Comparison of ENCODE assay signal across 1 cellular context in genomic region chr19:58096884-58097283, GRCh38.
TF ChIP-seq lines count a peak whose summit lies in the region.

No MANE protein-coding gene starts in this region.

TF ChIP-seq in IMR-90, 13 proteins besides CTCF, POLR2A, EP300 and RAD21:
- TF ChIP-seq SMC3 (IDR thresholded peaks at IDR 0.05; ENCODE audit: low read depth, low read length) (no peak), RFX5 (IDR thresholded peaks at IDR 0.05; ENCODE audit: low read depth, low read length) (no peak), FOS (IDR thresholded peaks at IDR 0.05; ENCODE audit: low read depth, low read length) (no peak), MAFK (IDR thresholded peaks at IDR 0.05; ENCODE audit: low read depth, low read length) (no peak), ELK1 (IDR thresholded peaks at IDR 0.05; ENCODE audit: borderline replicate concordance, low read depth, low read length) (no peak)
